11 cellular contexts compared by ENCODE assay signal in the genomic region with DNA sequence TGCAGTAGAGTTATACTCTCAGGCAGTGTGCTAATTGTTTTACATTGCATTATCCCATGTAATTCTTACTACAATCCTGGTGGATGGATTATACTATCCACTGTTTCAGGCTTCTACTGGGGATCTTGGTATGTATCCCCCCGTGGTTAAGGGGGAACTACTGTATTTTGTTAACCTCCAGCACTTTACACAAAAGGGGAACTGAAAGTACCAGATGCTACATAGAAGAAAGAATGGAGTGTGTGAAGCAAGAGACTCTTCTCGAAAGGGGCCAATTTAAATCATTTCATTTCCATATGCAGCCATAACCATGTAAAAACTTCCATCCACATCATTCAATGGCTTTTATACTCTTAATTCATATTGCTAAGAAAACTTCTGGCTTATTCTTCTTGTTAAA.
A peak's percentile ranks its signal among the peaks of the same experiment; 100 is the strongest.
DNase-seq lines count a peak whose midpoint lies in the region; ATAC-seq lines count a peak whose summit lies in the region.
"Had no signal": no experiment of that assay in that cellular context is flagged by ENCODE, and none has a peak within 500 bp of the region (broad histone marks: within the 10 kb centered on the region; RNA-seq: fewer than 3 reads in every experiment).

No MANE protein-coding gene starts in this region.

- CTCF ChIA-PET in activated CD4-positive, alpha-beta memory T cell treated with anti-CD3 and anti-CD28 coated beads, Interleukin-2, amount 10 ng/mL, durations not matched to agents 7 days and 5 days (lab: Charles Lee), result no interaction called here

- DNase-seq in memory B cell (ENCODE audit: low spot score in 2 of 2) (peak in 1 of 2 donors; percentile 52), H7 (no peak), substantia nigra (lab: John Stamatoyannopoulos, UW) (no peak)
- DNase-seq in activated CD4-positive, alpha-beta memory T cell treated with anti-CD3 and anti-CD28 coated beads, Interleukin-2, amount 10 ng/mL, durations not matched to agents 7 days and 5 days, result no peak
- no peak for DNase-seq in stimulated activated CD4-positive, alpha-beta T cell treated with anti-CD3 and anti-CD28 coated beads, Interleukin-12 subunit alpha, Interleukin-12 subunit beta, amount 100 ng/mL, for 4 hours
- DNase-seq: dermis blood vessel endothelial cell, NCI-H2171 had no signal

- H3K4me1 Mint-ChIP-seq in memory B cell, result peaks cover 35% of the 10 kb centered on the region
- H3K4me1 Mint-ChIP-seq in activated CD4-positive, alpha-beta memory T cell treated with anti-CD3 and anti-CD28 coated beads, Interleukin-2, amount 10 ng/mL, durations not matched to agents 7 days and 5 days, result peaks cover 13% of the 10 kb centered on the region

- H3K27me3 ChIP-seq in H7 (ENCODE audit: control insufficient read depth, insufficient read depth, low read length), result no peaks in the 10 kb centered on the region

- H3K27ac Mint-ChIP-seq in memory B cell, result peak overlapping the region; percentile 94
- no peak overlapping the region for H3K27ac Mint-ChIP-seq in activated CD4-positive, alpha-beta memory T cell treated with anti-CD3 and anti-CD28 coated beads, Interleukin-2, amount 10 ng/mL, durations not matched to agents 7 days and 5 days

- H3K36me3 Mint-ChIP-seq in memory B cell, result peaks cover 8% of the 10 kb centered on the region
- peaks cover 35% of the 10 kb centered on the region for H3K36me3 Mint-ChIP-seq in activated CD4-positive, alpha-beta memory T cell treated with anti-CD3 and anti-CD28 coated beads, Interleukin-2, amount 10 ng/mL, durations not matched to agents 7 days and 5 days (ENCODE audit: low read depth)

- H3K36me3 ChIP-seq in H7 (replicated peaks; ENCODE audit: control insufficient read depth, insufficient read depth, low read length), result no peaks in the 10 kb centered on the region

- POLR2A ChIA-PET in activated CD4-positive, alpha-beta memory T cell treated with anti-CD3 and anti-CD28 coated beads, Interleukin-2, amount 10 ng/mL, durations not matched to agents 7 days and 5 days (lab: Charles Lee), result no interaction called here

- H3K9me3 Mint-ChIP-seq in memory B cell, result no peaks in the 10 kb centered on the region
- H3K9me3 Mint-ChIP-seq in activated CD4-positive, alpha-beta memory T cell treated with anti-CD3 and anti-CD28 coated beads, Interleukin-2, amount 10 ng/mL, durations not matched to agents 7 days and 5 days, result no peaks in the 10 kb centered on the region

- ATAC-seq in GM18868 (IDR thresholded peaks at IDR 0.05; ENCODE audit: unreplicated experiment) (peak; percentile 100), HG02571 (IDR thresholded peaks at IDR 0.05; ENCODE audit: unreplicated experiment) (peak; percentile 98), HG03575 (IDR thresholded peaks at IDR 0.05; ENCODE audit: extremely low read depth, insufficient number of reproducible peaks, low FRiP score, unreplicated experiment) (peak; percentile 94), memory B cell (ENCODE audit: low read depth) (peak; percentile 99)
- ATAC-seq: left lobe of liver had no signal

- no peak overlapping the region for H3K4me3 ChIP-seq in H7 (ENCODE audit: insufficient read depth, low read depth, low read length)

- no peaks in the 10 kb centered on the region for H3K27me3 Mint-ChIP-seq in memory B cell
- H3K27me3 Mint-ChIP-seq in activated CD4-positive, alpha-beta memory T cell treated with anti-CD3 and anti-CD28 coated beads, Interleukin-2, amount 10 ng/mL, durations not matched to agents 7 days and 5 days, result no peaks in the 10 kb centered on the region

- H3K27ac ChIP-seq in substantia nigra (ENCODE audit: low read depth, low read length, poor library complexity, severe bottlenecking), result no peak overlapping the region

- peak overlapping the region; percentile 35 for H3K4me3 Mint-ChIP-seq in memory B cell
- no peak overlapping the region for H3K4me3 Mint-ChIP-seq in activated CD4-positive, alpha-beta memory T cell treated with anti-CD3 and anti-CD28 coated beads, Interleukin-2, amount 10 ng/mL, durations not matched to agents 7 days and 5 days
